ENCODE assay signal across 24 cellular contexts in genomic region chr11:123460006-123460700, GRCh38. TPM values are rescaled to one million over a fixed set of nuclear protein-coding genes. Genes with fewer than 3 reads are reported as not detected.
A peak's percentile ranks its signal among the peaks of the same experiment; 100 is the strongest.
DNase-seq lines count a peak whose midpoint lies in the region; ATAC-seq and TF ChIP-seq lines count a peak whose summit lies in the region.
"Had no signal": no experiment of that assay in that cellular context is flagged by ENCODE, and none has a peak within 500 bp of the region (broad histone marks: within the 10 kb centered on the region; RNA-seq: fewer than 3 reads in every experiment).

No MANE protein-coding gene starts in this region.

- peak overlapping the region in 2 of 3 experiments; percentile 51 to 63; a peak in 2 of 7 replicates for H3K27ac Mint-ChIP-seq in H9

- no peaks in the 10 kb centered on the region for H3K9me3 Mint-ChIP-seq in H9
- H3K9me3 Mint-ChIP-seq: CD4-positive, alpha-beta memory T cell had no signal

- TF ChIP-seq CTCF in H9 (conservative IDR thresholded peaks at IDR 0.05) (no peak), heart left ventricle (IDR thresholded peaks at IDR 0.05) (no peak)

- H3K4me1 ChIP-seq in H9 (ENCODE audit: insufficient read depth, low read length) (no peaks in the 10 kb centered on the region), heart left ventricle (peaks cover 0 to 30% (median 12%) of the 10 kb centered on the region in 12 donors)
- H3K4me1 ChIP-seq: Caco-2, SJSA1 had no signal

- ATAC-seq in heart left ventricle (peak; percentile 63 to 68 (median 65)), HG03025 (IDR thresholded peaks at IDR 0.05; ENCODE audit: low FRiP score, unreplicated experiment) (no peak)
- ATAC-seq: Panc1 had no signal

- H2AFZ ChIP-seq in H9 (ENCODE audit: low read length): no peak overlapping the region

- peaks cover 3 to 12% (median 12%) of the 10 kb centered on the region in 3 experiments; a peak in 6 of 7 replicates for H3K36me3 Mint-ChIP-seq in H9 (ENCODE audit: insufficient read depth in 1 of 3, low read depth in 3 of 3)
- H3K36me3 Mint-ChIP-seq: CD4-positive, alpha-beta memory T cell had no signal

- H4K8ac ChIP-seq in H9 (replicated peaks; ENCODE audit: insufficient read length, low read depth, low read length): no peak overlapping the region

- peaks cover 0 to 3% (median 0%) of the 10 kb centered on the region in 9 donors for H3K36me3 ChIP-seq in heart left ventricle
- H3K36me3 ChIP-seq: MG63, SJSA1 had no signal

- no CpG with 5 or more reads among the region's 7 CpGs for WGBS in H9 (ENCODE audit: extremely low coverage, insufficient read length, low lambda C conversion rate)
- WGBS in heart left ventricle, 4 donors: 46 to 52% (median 49%) methylated on average over 7 of the region's 7 CpGs

- no peak overlapping the region for H3K4me3 Mint-ChIP-seq in H9
- H3K4me3 Mint-ChIP-seq: CD4-positive, alpha-beta memory T cell had no signal

- H3K4me3 ChIP-seq in heart left ventricle: no peak overlapping the region
- H3K4me3 ChIP-seq: BLaER1 treated with 17β-estradiol and CSF1 and Interleukin-3, amounts not matched to agents 10 nM and 100 nM; MG63; SJSA1 had no signal

- DNase-seq in DMS 273 (lab: John Stamatoyannopoulos, UW; ENCODE audit: unreplicated experiment) (peak; percentile 48), DMS 273 treated with DMSO at 0.1 percent for 48 hours (lab: John Stamatoyannopoulos, UW) (no peak), H9 (no peak), NCI-H69 (lab: John Stamatoyannopoulos, UW) (peak; percentile 68), heart left ventricle (no peak), middle frontal gyrus (ENCODE audit: extremely low spot score, low spot score) (no peak)
- DNase-seq in activated CD8-positive, alpha-beta memory T cell treated with anti-CD3 and anti-CD28 coated beads for 24 hours: no peak
- DNase-seq: ACHN; Caco-2; CD4-positive, alpha-beta memory T cell; DMS153; GDM1; Karpas-422; MG63; NCI-H1048; NCI-H1436 treated with DMSO at 0.1 percent for 48 hours; NCI-H1930; NCI-H2171 treated with DMSO at 0.1 percent for 48 hours; NCI-H526 had no signal

- intact Hi-C loops in heart left ventricle (cut with DNase I): loop anchor here in 1 of 10 donors (5.0 kb wide), 1 partner anchor 33 kb away; no protein-coding TSS in a partner anchor

- H4K20me1 ChIP-seq in H9 (ENCODE audit: control insufficient read depth, insufficient read depth, insufficient read length): no peaks in the 10 kb centered on the region
- H4K20me1 ChIP-seq: BLaER1 treated with 17β-estradiol and CSF1 and Interleukin-3, amounts not matched to agents 10 nM and 100 nM had no signal

- H3K23ac ChIP-seq in H9 (ENCODE audit: insufficient read length, low read depth, low read length): no peak overlapping the region

- no peaks in the 10 kb centered on the region for H3K23me2 ChIP-seq in H9 (ENCODE audit: insufficient read length, low read depth, low read length, poor library complexity, severe bottlenecking)

- no peak overlapping the region for H2AK5ac ChIP-seq in H9 (ENCODE audit: insufficient read length, low read length)

- no peak overlapping the region for H2BK12ac ChIP-seq in H9 (ENCODE audit: insufficient read length, low read depth, low read length)

- no peaks in the 10 kb centered on the region for H3K79me2 ChIP-seq in H9 (ENCODE audit: insufficient read depth, low read length)

- no peaks in the 10 kb centered on the region for H3K79me1 ChIP-seq in H9 (ENCODE audit: insufficient read depth, low read depth, low read length, poor library complexity, severe bottlenecking)

- no peak overlapping the region for H4K5ac ChIP-seq in H9 (ENCODE audit: insufficient read length, low read depth, low read length)

- H3K56ac ChIP-seq in H9 (ENCODE audit: insufficient read length, low read depth, low read length): no peak overlapping the region

- H2BK120ac ChIP-seq in H9 (ENCODE audit: low read depth, low read length, poor library complexity, severe bottlenecking): no peak overlapping the region

- H3T11ph ChIP-seq in H9 (ENCODE audit: low read length): no peak overlapping the region

- H3K4me2 ChIP-seq in H9 (ENCODE audit: insufficient read depth, insufficient read length, low read length): no peak overlapping the region

- no peak overlapping the region for H4K91ac ChIP-seq in H9 (ENCODE audit: insufficient read length, low read depth, low read length)

- H3K4ac ChIP-seq in H9 (ENCODE audit: low read depth, low read length): no peak overlapping the region

- H3K18ac ChIP-seq in H9 (ENCODE audit: insufficient read length, low read depth, low read length): no peak overlapping the region

- H2BK5ac ChIP-seq in H9 (ENCODE audit: insufficient read length, low read length): no peak overlapping the region

- no peak overlapping the region for H3K14ac ChIP-seq in H9 (ENCODE audit: insufficient read depth, low read length)

- H3K4me1 Mint-ChIP-seq in H9: peaks cover 2 to 4% of the 10 kb centered on the region in 2 experiments; a peak in 3 of 4 replicates

- no peak overlapping the region for H2BK15ac ChIP-seq in H9 (ENCODE audit: low read depth, low read length)

- H2BK20ac ChIP-seq in H9 (ENCODE audit: low read depth, low read length, poor library complexity, severe bottlenecking): no peak overlapping the region

- no peak for TF ChIP-seq POLR2A in heart left ventricle (IDR thresholded peaks at IDR 0.05)

- no peak overlapping the region for H3K9ac ChIP-seq in H9 (ENCODE audit: extremely low read depth, insufficient read length, low read length)
- H3K9ac ChIP-seq: BLaER1 treated with 17β-estradiol and CSF1 and Interleukin-3, amounts not matched to agents 10 nM and 100 nM had no signal

- no peaks in the 10 kb centered on the region for H3K9me3 ChIP-seq in H9 (ENCODE audit: control insufficient read depth, low read depth, low read length)
- no peaks in the 10 kb centered on the region for H3K9me3 ChIP-seq in heart left ventricle
- H3K9me3 ChIP-seq: Caco-2, MG63, SJSA1 had no signal

- H3K27me3 ChIP-seq in H9 (ENCODE audit: insufficient read depth, low read length): no peaks in the 10 kb centered on the region
- H3K27me3 ChIP-seq in heart left ventricle: no peaks in the 10 kb centered on the region
- H3K27me3 ChIP-seq: BLaER1 treated with 17β-estradiol and CSF1 and Interleukin-3, amounts not matched to agents 10 nM and 100 nM; MG63; SJSA1 had no signal

- H3K27ac ChIP-seq in H9 (ENCODE audit: insufficient read length, low read depth, low read length): no peak overlapping the region
- peak overlapping the region; percentile 55 to 94 (median 78) for H3K27ac ChIP-seq in heart left ventricle
- H3K27ac ChIP-seq: 22Rv1, SJSA1 had no signal

- no peaks in the 10 kb centered on the region for H3K27me3 Mint-ChIP-seq in H9 (ENCODE audit: low read depth)
- H3K27me3 Mint-ChIP-seq: CD4-positive, alpha-beta memory T cell had no signal

RNA-seq across cellular contexts. Expression of gene GRAMD1B, which starts 30.1 kb away (rescaled TPM):
- total RNA-seq in H9 (2021) (24.7 and 25.9 TPM in 2 replicates), heart left ventricle (10 to 100 TPM; 12.7 to 42.5 (median 23.0) TPM)
- 10 to 100 TPM in 1 of 2 donors, 1 to 10 TPM in 1; 8.6 to 38.1 TPM for polyA plus RNA-seq in heart left ventricle

Comparison
In these comparisons a context has a peak if more than half of its experiments do, and no peak if none do; other contexts are left out.
1. DNase-seq: peak in DMS 273 (single experiment) and NCI-H69 (single experiment); none in DMS 273 treated with DMSO at 0.1 percent for 48 hours (single experiment), H9 (single experiment), heart left ventricle (0 of 5), activated CD8-positive, alpha-beta memory T cell treated with anti-CD3 and anti-CD28 coated beads for 24 hours (single experiment) and middle frontal gyrus (single experiment).